In the genomic region with DNA sequence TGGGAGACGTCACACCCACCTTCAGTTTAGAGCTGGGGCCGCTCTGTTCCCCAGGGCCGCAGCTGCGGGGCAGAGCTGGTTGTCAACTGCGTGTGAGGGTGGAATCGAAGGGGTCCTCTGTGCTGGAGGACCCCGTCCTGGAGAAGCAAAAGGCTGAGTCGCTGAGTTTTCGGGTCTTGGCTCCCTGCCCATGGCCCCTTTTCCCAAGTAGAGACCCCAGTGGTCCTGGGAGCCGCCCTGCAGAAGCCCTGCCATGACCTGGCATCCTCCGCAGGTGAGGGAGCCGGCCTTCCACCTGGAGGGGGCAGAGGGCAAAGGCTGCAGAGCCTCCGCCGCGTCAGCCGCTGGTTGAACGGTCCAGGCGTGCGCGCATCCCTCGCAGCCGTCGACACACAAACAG, we compare ENCODE assay signal across 19 cellular contexts.
A peak's percentile ranks its signal among the peaks of the same experiment; 100 is the strongest.
DNase-seq lines count a peak whose midpoint lies in the region; ATAC-seq, FAIRE-seq and TF ChIP-seq lines count a peak whose summit lies in the region.
"Had no signal": no experiment of that assay in that cellular context is flagged by ENCODE, and none has a peak within 500 bp of the region (broad histone marks: within the 10 kb centered on the region; RNA-seq: fewer than 3 reads in every experiment).

No MANE protein-coding gene starts in this region.

- peaks cover 0 to 10% (median 6%) of the 10 kb centered on the region in 11 experiments; a peak in 12 of 22 replicates for H3K9me3 ChIP-seq in BLaER1 treated with 17β-estradiol and CSF1 and Interleukin-3, amounts not matched to agents 10 nM and 100 nM (replicated peaks in 1 of 11)
- H3K9me3 ChIP-seq in SJCRH30 (replicated peaks) (no peaks in the 10 kb centered on the region), kidney (ENCODE audit: control insufficient read depth in 1 of 2, low read length in 2 of 2) (no peaks in the 10 kb centered on the region), trophoblast cell (ENCODE audit: insufficient read depth, low read depth, low read length) (no peaks in the 10 kb centered on the region)

- no peaks in the 10 kb centered on the region for H3K36me3 ChIP-seq in BLaER1 treated with 17β-estradiol and CSF1 and Interleukin-3, amounts not matched to agents 10 nM and 100 nM
- H3K36me3 ChIP-seq in SJCRH30 (no peaks in the 10 kb centered on the region), kidney (ENCODE audit: control insufficient read depth in 1 of 2, insufficient read depth in 2 of 2, low read length in 2 of 2) (no peaks in the 10 kb centered on the region), trophoblast cell (ENCODE audit: control insufficient read depth in 1 of 2, insufficient read depth in 2 of 2, low read length in 2 of 2) (no peaks in the 10 kb centered on the region)

- peak overlapping the region in 7 of 11 experiments; percentile 58 to 76 (median 67); a peak in 14 of 22 replicates for H3K9ac ChIP-seq in BLaER1 treated with 17β-estradiol and CSF1 and Interleukin-3, amounts not matched to agents 10 nM and 100 nM
- no peak overlapping the region for H3K9ac ChIP-seq in kidney (ENCODE audit: low read length in 2 of 2)
- no peak overlapping the region for H3K9ac ChIP-seq in trophoblast cell (ENCODE audit: low read length)

- no peak for FAIRE-seq in kidney (lab: Jason Lieb, UNC)
- FAIRE-seq: D721Med, G401.6, HepG2 had no signal

- peak overlapping the region in 9 of 11 experiments; percentile 66 to 88 (median 79); a peak in 18 of 22 replicates for H3K27ac ChIP-seq in BLaER1 treated with 17β-estradiol and CSF1 and Interleukin-3, amounts not matched to agents 10 nM and 100 nM
- H3K27ac ChIP-seq in SJCRH30: peak overlapping the region; percentile 63
- H3K27ac ChIP-seq in kidney (ENCODE audit: low read depth in 2 of 2, low read length in 2 of 2): no peak overlapping the region
- H3K27ac ChIP-seq in trophoblast cell (ENCODE audit: low read depth, low read length): peak overlapping the region; percentile 48

- peak overlapping the region; percentile 88 for H2BK120ac ChIP-seq in trophoblast cell (ENCODE audit: insufficient read depth, low read length, poor library complexity)

- H3K18ac ChIP-seq in trophoblast cell (ENCODE audit: low read length): peak overlapping the region; percentile 56

- intact Hi-C loops in kidney (cut with DNase I): no loop called here

- H4K12ac ChIP-seq in trophoblast cell (ENCODE audit: low read depth, low read length): no peak overlapping the region

- peak overlapping the region; percentile 90 for H2BK12ac ChIP-seq in trophoblast cell (ENCODE audit: low read length)

- ATAC-seq in GM21786 (IDR thresholded peaks at IDR 0.05; ENCODE audit: unreplicated experiment) (no peak), GM18502 (IDR thresholded peaks at IDR 0.05; ENCODE audit: poor library complexity, unreplicated experiment) (no peak)
- ATAC-seq: CD8-positive, alpha-beta T cell; HepG2 had no signal

- H3K4ac ChIP-seq in trophoblast cell (ENCODE audit: low read depth, low read length): peak overlapping the region; percentile 44

- H3K4me2 ChIP-seq in BLaER1 treated with 17β-estradiol and CSF1 and Interleukin-3, amounts not matched to agents 10 nM and 100 nM: peak overlapping the region; percentile 76 to 98 (median 96)
- no peak overlapping the region for H3K4me2 ChIP-seq in trophoblast cell (ENCODE audit: low read length)

- H2AK5ac ChIP-seq in trophoblast cell (ENCODE audit: low read length): peak overlapping the region; percentile 77

- no peak overlapping the region for H3K23ac ChIP-seq in trophoblast cell (ENCODE audit: low read length)

- H2AFZ ChIP-seq in trophoblast cell (ENCODE audit: insufficient read depth, low read length, poor library complexity): no peak overlapping the region

- H2BK5ac ChIP-seq in trophoblast cell (ENCODE audit: low read depth, low read length, poor library complexity): peak overlapping the region; percentile 66

- H3K14ac ChIP-seq in trophoblast cell (ENCODE audit: low read length): peak overlapping the region; percentile 78

- peaks cover 0 to 60% (median 0%) of the 10 kb centered on the region in 11 experiments; a peak in 8 of 22 replicates for H3K27me3 ChIP-seq in BLaER1 treated with 17β-estradiol and CSF1 and Interleukin-3, amounts not matched to agents 10 nM and 100 nM
- no peaks in the 10 kb centered on the region for H3K27me3 ChIP-seq in SJCRH30
- H3K27me3 ChIP-seq in trophoblast cell (ENCODE audit: insufficient read depth, low read length): no peaks in the 10 kb centered on the region

- H3K4me3 ChIP-seq in BLaER1 treated with 17β-estradiol and CSF1 and Interleukin-3, amounts not matched to agents 10 nM and 100 nM: peak overlapping the region in 1 of 10 experiments; percentile 8; a peak in 2 of 20 replicates
- H3K4me3 ChIP-seq in SJCRH30 (no peak overlapping the region), kidney (ENCODE audit: low read length in 2 of 2) (no peak overlapping the region), trophoblast cell (ENCODE audit: low read depth, low read length) (no peak overlapping the region)

- DNase-seq in SJCRH30 (no peak), kidney (peak; percentile 60), trophoblast cell (no peak), NCI-H2196 treated with DMSO at 0.1 percent for 48 hours (lab: John Stamatoyannopoulos, UW; ENCODE audit: unreplicated experiment) (no peak), NCI-H1694 (lab: John Stamatoyannopoulos, UW) (no peak)
- DNase-seq: CD8-positive, alpha-beta T cell; DMS79 treated with DMSO at 0.1 percent for 48 hours; H9; MM.1S; NCI-H1105; NCI-H1930; NCI-H2171; NCI-H774 had no signal

- H3K79me1 ChIP-seq in trophoblast cell (ENCODE audit: low read length): peaks cover 52% of the 10 kb centered on the region

- peak overlapping the region; percentile 50 for H4K8ac ChIP-seq in trophoblast cell (ENCODE audit: low read depth, low read length)

- peaks cover 52 to 91% (median 85%) of the 10 kb centered on the region in 10 experiments for H3K4me1 ChIP-seq in BLaER1 treated with 17β-estradiol and CSF1 and Interleukin-3, amounts not matched to agents 10 nM and 100 nM
- H3K4me1 ChIP-seq in SJCRH30 (peaks cover 46% of the 10 kb centered on the region), kidney (ENCODE audit: control insufficient read depth in 1 of 2, insufficient read depth in 1 of 2, low read depth in 1 of 2, low read length in 2 of 2) (peaks cover 0 to 6% of the 10 kb centered on the region in 2 donors), trophoblast cell (ENCODE audit: control insufficient read depth in 1 of 2, insufficient read depth in 2 of 2, low read length in 2 of 2) (peaks cover 33 to 49% of the 10 kb centered on the region in 2 experiments)

- peak overlapping the region; percentile 92 for H4K91ac ChIP-seq in trophoblast cell (ENCODE audit: low read depth, low read length)

- peaks cover 8% of the 10 kb centered on the region for H3K79me2 ChIP-seq in trophoblast cell (ENCODE audit: control insufficient read depth, insufficient read depth, low read length, poor library complexity)

- no CpG with 5 or more reads among the region's 23 CpGs for WGBS in trophoblast cell (ENCODE audit: extremely low coverage, insufficient coverage, insufficient read length)

- no peak for TF ChIP-seq CTCF in kidney (IDR thresholded peaks at IDR 0.05; ENCODE audit: borderline replicate concordance, extremely low read depth, insufficient read depth)

- H4K20me1 ChIP-seq in BLaER1 treated with 17β-estradiol and CSF1 and Interleukin-3, amounts not matched to agents 10 nM and 100 nM: peaks cover 0 to 42% (median 0%) of the 10 kb centered on the region in 11 experiments; a peak in 2 of 22 replicates

Comparison
In these comparisons a context has a peak if more than half of its experiments do, and no peak if none do; other contexts are left out.
1. H3K27ac ChIP-seq: peak in BLaER1 treated with 17β-estradiol and CSF1 and Interleukin-3, amounts not matched to agents 10 nM and 100 nM (9 of 11), SJCRH30 (single experiment) and trophoblast cell (single experiment); none in kidney (0 of 2).
2. H3K9ac ChIP-seq: peak in BLaER1 treated with 17β-estradiol and CSF1 and Interleukin-3, amounts not matched to agents 10 nM and 100 nM (7 of 11); none in kidney (0 of 2) and trophoblast cell (single experiment).